In genomic region chrX:72393836-72394517, GRCh38 we compare ENCODE assay signal across 19 cellular contexts.
"Had no signal": no experiment of that assay in that cellular context is flagged by ENCODE, and none has a peak within 500 bp of the region (broad histone marks: within the 10 kb centered on the region; RNA-seq: fewer than 3 reads in every experiment).

No MANE protein-coding gene starts in this region.

- DNase-seq: activated CD4-positive, alpha-beta T cell treated with anti-CD3 and anti-CD28 coated beads, Interleukin-2, amount 10 ng/mL, durations not matched to agents 7 days and 5 days; activated CD4-positive, CD25-positive, alpha-beta regulatory T cell treated with anti-CD3 and anti-CD28 coated beads, Interleukin-2, amount 50 U/mL, for 72 hours; activated CD8-positive, alpha-beta T cell treated with anti-CD3 and anti-CD28 coated beads, Interleukin-2, amount 10 ng/mL, durations not matched to agents 7 days and 5 days; activated gamma-delta T cell treated with Interleukin-2 at 50 U/mL for 16 hours; effector CD4-positive, alpha-beta T cell; lower lobe of right lung; naive thymus-derived CD8-positive, alpha-beta T cell; stimulated activated CD4-positive, alpha-beta T cell treated with anti-CD3 and anti-CD28 coated beads, Interleukin-12 subunit alpha, Interleukin-12 subunit beta, amount 100 ng/mL, for 4 hours; stimulated activated CD4-positive, alpha-beta T cell treated with anti-CD3 and anti-CD28 coated beads, Interleukin-4, amount 100 ng/mL, for 4 hours; stimulated activated naive CD8-positive, alpha-beta T cell treated with anti-CD3 and anti-CD28 coated beads, Interleukin-15, Interleukin-2, amounts not matched to agents 100 U/mL and 50 U/mL, for 24 hours had no signal

- H3K27ac ChIP-seq: adrenal gland, lower lobe of right lung, ovary, prostate gland, VCaP had no signal

- H3K9me3 ChIP-seq: adrenal gland, lower lobe of right lung, ovary, prostate gland, thyroid gland had no signal

- H3K27me3 Mint-ChIP-seq: activated CD4-positive, alpha-beta T cell treated with anti-CD3 and anti-CD28 coated beads, Interleukin-2, amount 10 ng/mL, durations not matched to agents 7 days and 5 days; naive thymus-derived CD8-positive, alpha-beta T cell had no signal

- H3K36me3 Mint-ChIP-seq: activated naive CD4-positive, alpha-beta T cell treated with anti-CD3 and anti-CD28 coated beads, Interleukin-2, amount 50 U/mL, for 72 hours had no signal

- ATAC-seq: activated CD8-positive, alpha-beta T cell treated with anti-CD3 and anti-CD28 coated beads, Interleukin-2, amount 10 ng/mL, durations not matched to agents 7 days and 5 days; activated naive CD4-positive, alpha-beta T cell treated with anti-CD3 and anti-CD28 coated beads, Interleukin-2, amount 50 U/mL, for 72 hours; left lobe of liver; naive thymus-derived CD8-positive, alpha-beta T cell; stimulated activated naive CD8-positive, alpha-beta T cell treated with anti-CD3 and anti-CD28 coated beads, Interleukin-15, Interleukin-2, amounts not matched to agents 100 U/mL and 50 U/mL, for 24 hours had no signal

- H3K4me1 ChIP-seq: prostate gland had no signal

- H3K4me1 Mint-ChIP-seq: activated CD4-positive, alpha-beta T cell treated with anti-CD3 and anti-CD28 coated beads, Interleukin-2, amount 10 ng/mL, durations not matched to agents 7 days and 5 days; naive thymus-derived CD8-positive, alpha-beta T cell had no signal

- H3K36me3 ChIP-seq: adrenal gland, cardiac muscle cell, lower lobe of right lung, ovary, prostate gland, thyroid gland had no signal

- H3K9me3 Mint-ChIP-seq: activated CD4-positive, alpha-beta T cell treated with anti-CD3 and anti-CD28 coated beads, Interleukin-2, amount 10 ng/mL, durations not matched to agents 7 days and 5 days; activated naive CD4-positive, alpha-beta T cell treated with anti-CD3 and anti-CD28 coated beads, Interleukin-2, amount 50 U/mL, for 72 hours; naive thymus-derived CD8-positive, alpha-beta T cell had no signal

- H3K27ac Mint-ChIP-seq: activated CD4-positive, alpha-beta T cell treated with anti-CD3 and anti-CD28 coated beads, Interleukin-2, amount 10 ng/mL, durations not matched to agents 7 days and 5 days; activated CD8-positive, alpha-beta T cell treated with anti-CD3 and anti-CD28 coated beads, Interleukin-2, amount 10 ng/mL, durations not matched to agents 7 days and 5 days; activated naive CD4-positive, alpha-beta T cell treated with anti-CD3 and anti-CD28 coated beads, Interleukin-2, amount 50 U/mL, for 72 hours; naive thymus-derived CD8-positive, alpha-beta T cell had no signal

- H3K4me3 ChIP-seq: adrenal gland, cardiac muscle cell, lower lobe of right lung, ovary, prostate gland, thyroid gland had no signal

- FAIRE-seq: endometrium had no signal

- H3K4me3 Mint-ChIP-seq: activated CD4-positive, alpha-beta T cell treated with anti-CD3 and anti-CD28 coated beads, Interleukin-2, amount 10 ng/mL, durations not matched to agents 7 days and 5 days; activated CD8-positive, alpha-beta T cell treated with anti-CD3 and anti-CD28 coated beads, Interleukin-2, amount 10 ng/mL, durations not matched to agents 7 days and 5 days; naive thymus-derived CD8-positive, alpha-beta T cell had no signal

- H3K27me3 ChIP-seq: adrenal gland, cardiac muscle cell, ovary, thyroid gland had no signal
